In genomic region chr1:26404641-26405040, GRCh38 we compare ENCODE assay signal across 1 cellular context.
TF ChIP-seq lines count a peak whose summit lies in the region.

No MANE protein-coding gene starts in this region.

TF ChIP-seq in SK-N-SH treated with all-trans-retinoic acid at 6 μM for 48 hours, 23 proteins besides CTCF, POLR2A, EP300 and RAD21 (continued from another document):
- TF ChIP-seq TSHZ2 (CRISPR knock-in tag; IDR thresholded peaks at IDR 0.05) (no peak), TOX (CRISPR knock-in tag; IDR thresholded peaks at IDR 0.05; ENCODE audit: borderline replicate concordance) (no peak), ZNF8 (CRISPR knock-in tag; IDR thresholded peaks at IDR 0.05) (no peak), BACH2 (CRISPR knock-in tag; IDR thresholded peaks at IDR 0.05; ENCODE audit: borderline replicate concordance) (no peak), GLIS3 (CRISPR knock-in tag; IDR thresholded peaks at IDR 0.05) (no peak), ISL1 (CRISPR knock-in tag; IDR thresholded peaks at IDR 0.05) (no peak), CSRNP3 (CRISPR knock-in tag; IDR thresholded peaks at IDR 0.05) (no peak), ESRRG (CRISPR knock-in tag; IDR thresholded peaks at IDR 0.05) (no peak), PPARA (CRISPR knock-in tag; IDR thresholded peaks at IDR 0.05; ENCODE audit: borderline replicate concordance) (no peak), CSDC2 (CRISPR knock-in tag; IDR thresholded peaks at IDR 0.05) (no peak), OSR1 (CRISPR knock-in tag; IDR thresholded peaks at IDR 0.05) (no peak), CREB5 (CRISPR knock-in tag; IDR thresholded peaks at IDR 0.05; ENCODE audit: low read depth) (no peak), SNAI2 (CRISPR knock-in tag; IDR thresholded peaks at IDR 0.05) (no peak)
